2 cellular contexts compared by ENCODE assay signal in the genomic region with DNA sequence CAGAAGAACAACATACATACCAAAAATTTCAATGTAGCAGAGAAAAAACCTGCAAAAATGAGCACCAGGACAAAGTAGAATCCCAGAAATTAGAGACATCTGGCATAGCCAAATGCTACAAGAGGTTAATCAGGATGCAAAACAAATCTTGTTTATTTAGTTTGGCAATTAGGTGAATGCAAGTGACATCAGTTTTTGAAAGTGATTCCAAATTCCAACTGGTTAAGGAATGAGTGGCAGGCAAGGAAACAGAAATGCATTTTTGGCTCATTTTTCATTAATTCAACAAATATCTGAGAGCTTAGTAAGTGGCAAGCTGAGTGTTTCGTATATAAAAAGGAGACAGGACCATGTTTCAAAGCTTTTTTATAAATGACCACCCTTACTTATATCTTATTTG.
A peak's percentile ranks its signal among the peaks of the same experiment; 100 is the strongest.
TF ChIP-seq lines count a peak whose summit lies in the region.

No MANE protein-coding gene starts in this region.

TF ChIP-seq in liver, 16 proteins besides CTCF, POLR2A, EP300 and RAD21:
- TF ChIP-seq, protein P1, sequence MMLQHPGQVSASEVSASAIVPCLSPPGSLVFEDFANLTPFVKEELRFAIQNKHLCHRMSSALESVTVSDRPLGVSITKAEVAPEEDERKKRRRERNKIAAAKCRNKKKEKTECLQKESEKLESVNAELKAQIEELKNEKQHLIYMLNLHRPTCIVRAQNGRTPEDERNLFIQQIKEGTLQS (IDR thresholded peaks at IDR 0.05) = no peak
- TF ChIP-seq, protein P2, sequence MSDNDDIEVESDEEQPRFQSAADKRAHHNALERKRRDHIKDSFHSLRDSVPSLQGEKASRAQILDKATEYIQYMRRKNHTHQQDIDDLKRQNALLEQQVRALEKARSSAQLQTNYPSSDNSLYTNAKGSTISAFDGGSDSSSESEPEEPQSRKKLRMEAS (IDR thresholded peaks at IDR 0.05) = no peak
- TF ChIP-seq FOXA1 (IDR thresholded peaks at IDR 0.05) (no peak), JUND (IDR thresholded peaks at IDR 0.05) (peak in 1 of 2 donors; percentile 60), FOXA2 (IDR thresholded peaks at IDR 0.05) (peak; percentile 66), RXRA (IDR thresholded peaks at IDR 0.05) (peak in 1 of 2 donors; percentile 16), SP1 (IDR thresholded peaks at IDR 0.05) (peak; percentile 9), HNF4A (conservative IDR thresholded peaks at IDR 0.05) (peak; percentile 54 to 56), NR2F2 (IDR thresholded peaks at IDR 0.05) (no peak)
- TF ChIP-seq, protein P3, sequence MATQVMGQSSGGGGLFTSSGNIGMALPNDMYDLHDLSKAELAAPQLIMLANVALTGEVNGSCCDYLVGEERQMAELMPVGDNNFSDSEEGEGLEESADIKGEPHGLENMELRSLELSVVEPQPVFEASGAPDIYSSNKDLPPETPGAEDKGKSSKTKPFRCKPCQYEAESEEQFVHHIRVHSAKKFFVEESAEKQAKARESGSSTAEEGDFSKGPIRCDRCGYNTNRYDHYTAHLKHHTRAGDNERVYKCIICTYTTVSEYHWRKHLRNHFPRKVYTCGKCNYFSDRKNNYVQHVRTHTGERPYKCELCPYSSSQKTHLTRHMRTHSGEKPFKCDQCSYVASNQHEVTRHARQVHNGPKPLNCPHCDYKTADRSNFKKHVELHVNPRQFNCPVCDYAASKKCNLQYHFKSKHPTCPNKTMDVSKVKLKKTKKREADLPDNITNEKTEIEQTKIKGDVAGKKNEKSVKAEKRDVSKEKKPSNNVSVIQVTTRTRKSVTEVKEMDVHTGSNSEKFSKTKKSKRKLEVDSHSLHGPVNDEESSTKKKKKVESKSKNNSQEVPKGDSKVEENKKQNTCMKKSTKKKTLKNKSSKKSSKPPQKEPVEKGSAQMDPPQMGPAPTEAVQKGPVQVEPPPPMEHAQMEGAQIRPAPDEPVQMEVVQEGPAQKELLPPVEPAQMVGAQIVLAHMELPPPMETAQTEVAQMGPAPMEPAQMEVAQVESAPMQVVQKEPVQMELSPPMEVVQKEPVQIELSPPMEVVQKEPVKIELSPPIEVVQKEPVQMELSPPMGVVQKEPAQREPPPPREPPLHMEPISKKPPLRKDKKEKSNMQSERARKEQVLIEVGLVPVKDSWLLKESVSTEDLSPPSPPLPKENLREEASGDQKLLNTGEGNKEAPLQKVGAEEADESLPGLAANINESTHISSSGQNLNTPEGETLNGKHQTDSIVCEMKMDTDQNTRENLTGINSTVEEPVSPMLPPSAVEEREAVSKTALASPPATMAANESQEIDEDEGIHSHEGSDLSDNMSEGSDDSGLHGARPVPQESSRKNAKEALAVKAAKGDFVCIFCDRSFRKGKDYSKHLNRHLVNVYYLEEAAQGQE (IDR thresholded peaks at IDR 0.05) = peak; percentile 28
- TF ChIP-seq, protein P4, sequence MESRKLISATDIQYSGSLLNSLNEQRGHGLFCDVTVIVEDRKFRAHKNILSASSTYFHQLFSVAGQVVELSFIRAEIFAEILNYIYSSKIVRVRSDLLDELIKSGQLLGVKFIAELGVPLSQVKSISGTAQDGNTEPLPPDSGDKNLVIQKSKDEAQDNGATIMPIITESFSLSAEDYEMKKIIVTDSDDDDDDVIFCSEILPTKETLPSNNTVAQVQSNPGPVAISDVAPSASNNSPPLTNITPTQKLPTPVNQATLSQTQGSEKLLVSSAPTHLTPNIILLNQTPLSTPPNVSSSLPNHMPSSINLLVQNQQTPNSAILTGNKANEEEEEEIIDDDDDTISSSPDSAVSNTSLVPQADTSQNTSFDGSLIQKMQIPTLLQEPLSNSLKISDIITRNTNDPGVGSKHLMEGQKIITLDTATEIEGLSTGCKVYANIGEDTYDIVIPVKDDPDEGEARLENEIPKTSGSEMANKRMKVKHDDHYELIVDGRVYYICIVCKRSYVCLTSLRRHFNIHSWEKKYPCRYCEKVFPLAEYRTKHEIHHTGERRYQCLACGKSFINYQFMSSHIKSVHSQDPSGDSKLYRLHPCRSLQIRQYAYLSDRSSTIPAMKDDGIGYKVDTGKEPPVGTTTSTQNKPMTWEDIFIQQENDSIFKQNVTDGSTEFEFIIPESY (IDR thresholded peaks at IDR 0.05) = peak; percentile 29

TF ChIP-seq in HepG2, 621 proteins besides CTCF, POLR2A, EP300 and RAD21:
- TF ChIP-seq ZNF773 (CRISPR knock-in tag; IDR thresholded peaks at IDR 0.05; ENCODE audit: borderline replicate concordance) (no peak), KLF16 (CRISPR knock-in tag; IDR thresholded peaks at IDR 0.05) (no peak), AHR (CRISPR knock-in tag; IDR thresholded peaks at IDR 0.05) (no peak), RBM39 (IDR thresholded peaks at IDR 0.05; ENCODE audit: low read depth, low read length, poor library complexity, severe bottlenecking) (no peak), NONO (IDR thresholded peaks at IDR 0.05) (no peak), NONO (CRISPR knock-in tag; conservative IDR thresholded peaks at IDR 0.05) (no peak), JARID2 (CRISPR knock-in tag; IDR thresholded peaks at IDR 0.05; ENCODE audit: insufficient replicate concordance) (no peak), HDAC1 (CRISPR knock-in tag; IDR thresholded peaks at IDR 0.05) (no peak), TBX3 (IDR thresholded peaks at IDR 0.05; ENCODE audit: borderline replicate concordance) (no peak), ZMAT3 (CRISPR knock-in tag; conservative IDR thresholded peaks at IDR 0.05) (no peak), RFX3 (CRISPR knock-in tag; IDR thresholded peaks at IDR 0.05) (no peak), SCMH1 (CRISPR knock-in tag; IDR thresholded peaks at IDR 0.05; ENCODE audit: borderline replicate concordance) (no peak), ZNF672 (CRISPR knock-in tag; IDR thresholded peaks at IDR 0.05) (no peak), ZNF329 (CRISPR knock-in tag; IDR thresholded peaks at IDR 0.05; ENCODE audit: low read depth) (no peak), ZNF674 (CRISPR knock-in tag; IDR thresholded peaks at IDR 0.05; ENCODE audit: low read depth) (no peak), ZHX1 (CRISPR knock-in tag; IDR thresholded peaks at IDR 0.05; ENCODE audit: low read depth) (no peak), KLF9 (CRISPR knock-in tag; IDR thresholded peaks at IDR 0.05; ENCODE audit: low read depth) (no peak), ZNF510 (CRISPR knock-in tag; IDR thresholded peaks at IDR 0.05; ENCODE audit: low read depth) (no peak)
- TF ChIP-seq, protein P5, sequence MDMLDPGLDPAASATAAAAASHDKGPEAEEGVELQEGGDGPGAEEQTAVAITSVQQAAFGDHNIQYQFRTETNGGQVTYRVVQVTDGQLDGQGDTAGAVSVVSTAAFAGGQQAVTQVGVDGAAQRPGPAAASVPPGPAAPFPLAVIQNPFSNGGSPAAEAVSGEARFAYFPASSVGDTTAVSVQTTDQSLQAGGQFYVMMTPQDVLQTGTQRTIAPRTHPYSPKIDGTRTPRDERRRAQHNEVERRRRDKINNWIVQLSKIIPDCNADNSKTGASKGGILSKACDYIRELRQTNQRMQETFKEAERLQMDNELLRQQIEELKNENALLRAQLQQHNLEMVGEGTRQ (IDR thresholded peaks at IDR 0.05; ENCODE audit: low read depth, low read length) = no peak
- TF ChIP-seq, protein P5 (CRISPR knock-in tag; IDR thresholded peaks at IDR 0.05; ENCODE audit: borderline replicate concordance) = no peak
- TF ChIP-seq, protein P6, sequence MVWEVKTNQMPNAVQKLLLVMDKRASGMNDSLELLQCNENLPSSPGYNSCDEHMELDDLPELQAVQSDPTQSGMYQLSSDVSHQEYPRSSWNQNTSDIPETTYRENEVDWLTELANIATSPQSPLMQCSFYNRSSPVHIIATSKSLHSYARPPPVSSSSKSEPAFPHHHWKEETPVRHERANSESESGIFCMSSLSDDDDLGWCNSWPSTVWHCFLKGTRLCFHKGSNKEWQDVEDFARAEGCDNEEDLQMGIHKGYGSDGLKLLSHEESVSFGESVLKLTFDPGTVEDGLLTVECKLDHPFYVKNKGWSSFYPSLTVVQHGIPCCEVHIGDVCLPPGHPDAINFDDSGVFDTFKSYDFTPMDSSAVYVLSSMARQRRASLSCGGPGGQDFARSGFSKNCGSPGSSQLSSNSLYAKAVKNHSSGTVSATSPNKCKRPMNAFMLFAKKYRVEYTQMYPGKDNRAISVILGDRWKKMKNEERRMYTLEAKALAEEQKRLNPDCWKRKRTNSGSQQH (CRISPR knock-in tag; IDR thresholded peaks at IDR 0.05; ENCODE audit: low read depth) = no peak
- TF ChIP-seq, protein P7, sequence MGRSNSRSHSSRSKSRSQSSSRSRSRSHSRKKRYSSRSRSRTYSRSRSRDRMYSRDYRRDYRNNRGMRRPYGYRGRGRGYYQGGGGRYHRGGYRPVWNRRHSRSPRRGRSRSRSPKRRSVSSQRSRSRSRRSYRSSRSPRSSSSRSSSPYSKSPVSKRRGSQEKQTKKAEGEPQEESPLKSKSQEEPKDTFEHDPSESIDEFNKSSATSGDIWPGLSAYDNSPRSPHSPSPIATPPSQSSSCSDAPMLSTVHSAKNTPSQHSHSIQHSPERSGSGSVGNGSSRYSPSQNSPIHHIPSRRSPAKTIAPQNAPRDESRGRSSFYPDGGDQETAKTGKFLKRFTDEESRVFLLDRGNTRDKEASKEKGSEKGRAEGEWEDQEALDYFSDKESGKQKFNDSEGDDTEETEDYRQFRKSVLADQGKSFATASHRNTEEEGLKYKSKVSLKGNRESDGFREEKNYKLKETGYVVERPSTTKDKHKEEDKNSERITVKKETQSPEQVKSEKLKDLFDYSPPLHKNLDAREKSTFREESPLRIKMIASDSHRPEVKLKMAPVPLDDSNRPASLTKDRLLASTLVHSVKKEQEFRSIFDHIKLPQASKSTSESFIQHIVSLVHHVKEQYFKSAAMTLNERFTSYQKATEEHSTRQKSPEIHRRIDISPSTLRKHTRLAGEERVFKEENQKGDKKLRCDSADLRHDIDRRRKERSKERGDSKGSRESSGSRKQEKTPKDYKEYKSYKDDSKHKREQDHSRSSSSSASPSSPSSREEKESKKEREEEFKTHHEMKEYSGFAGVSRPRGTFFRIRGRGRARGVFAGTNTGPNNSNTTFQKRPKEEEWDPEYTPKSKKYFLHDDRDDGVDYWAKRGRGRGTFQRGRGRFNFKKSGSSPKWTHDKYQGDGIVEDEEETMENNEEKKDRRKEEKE (IDR thresholded peaks at IDR 0.05) = no peak
